ENCODE assay signal across 1 cellular context in the genomic region with DNA sequence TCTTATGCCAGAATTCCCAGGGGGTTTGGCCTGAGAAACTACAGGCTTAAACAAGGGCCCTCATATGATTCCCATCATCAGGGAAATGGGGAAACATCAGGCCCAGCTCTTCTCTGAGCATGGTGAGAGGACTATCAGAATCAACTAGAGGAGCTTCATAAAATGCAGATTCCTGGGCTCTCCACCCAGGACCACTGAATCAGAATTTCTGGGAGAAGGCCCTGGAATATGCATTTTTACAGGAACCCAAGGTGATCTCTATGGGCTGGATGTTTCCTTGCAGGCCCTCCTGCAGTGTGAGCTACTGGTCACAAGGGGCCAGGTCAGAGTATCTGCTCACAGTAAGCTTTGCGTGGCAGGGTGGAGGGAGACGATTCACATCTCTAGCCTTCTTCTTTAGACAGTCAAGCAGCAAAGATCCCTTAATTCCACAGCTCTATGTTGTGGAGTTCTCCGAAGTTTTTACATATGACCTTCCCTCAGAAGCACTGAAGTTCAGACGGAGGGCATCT.
TF ChIP-seq lines count a peak whose summit lies in the region.

No MANE protein-coding gene starts in this region.

TF ChIP-seq in HepG2, 621 proteins besides CTCF, POLR2A, EP300 and RAD21:
- TF ChIP-seq ZNF83 (CRISPR knock-in tag; IDR thresholded peaks at IDR 0.05; ENCODE audit: borderline replicate concordance): no peak
- no peak for TF ChIP-seq FOXM1 (CRISPR knock-in tag; IDR thresholded peaks at IDR 0.05)
- TF ChIP-seq, protein P1, sequence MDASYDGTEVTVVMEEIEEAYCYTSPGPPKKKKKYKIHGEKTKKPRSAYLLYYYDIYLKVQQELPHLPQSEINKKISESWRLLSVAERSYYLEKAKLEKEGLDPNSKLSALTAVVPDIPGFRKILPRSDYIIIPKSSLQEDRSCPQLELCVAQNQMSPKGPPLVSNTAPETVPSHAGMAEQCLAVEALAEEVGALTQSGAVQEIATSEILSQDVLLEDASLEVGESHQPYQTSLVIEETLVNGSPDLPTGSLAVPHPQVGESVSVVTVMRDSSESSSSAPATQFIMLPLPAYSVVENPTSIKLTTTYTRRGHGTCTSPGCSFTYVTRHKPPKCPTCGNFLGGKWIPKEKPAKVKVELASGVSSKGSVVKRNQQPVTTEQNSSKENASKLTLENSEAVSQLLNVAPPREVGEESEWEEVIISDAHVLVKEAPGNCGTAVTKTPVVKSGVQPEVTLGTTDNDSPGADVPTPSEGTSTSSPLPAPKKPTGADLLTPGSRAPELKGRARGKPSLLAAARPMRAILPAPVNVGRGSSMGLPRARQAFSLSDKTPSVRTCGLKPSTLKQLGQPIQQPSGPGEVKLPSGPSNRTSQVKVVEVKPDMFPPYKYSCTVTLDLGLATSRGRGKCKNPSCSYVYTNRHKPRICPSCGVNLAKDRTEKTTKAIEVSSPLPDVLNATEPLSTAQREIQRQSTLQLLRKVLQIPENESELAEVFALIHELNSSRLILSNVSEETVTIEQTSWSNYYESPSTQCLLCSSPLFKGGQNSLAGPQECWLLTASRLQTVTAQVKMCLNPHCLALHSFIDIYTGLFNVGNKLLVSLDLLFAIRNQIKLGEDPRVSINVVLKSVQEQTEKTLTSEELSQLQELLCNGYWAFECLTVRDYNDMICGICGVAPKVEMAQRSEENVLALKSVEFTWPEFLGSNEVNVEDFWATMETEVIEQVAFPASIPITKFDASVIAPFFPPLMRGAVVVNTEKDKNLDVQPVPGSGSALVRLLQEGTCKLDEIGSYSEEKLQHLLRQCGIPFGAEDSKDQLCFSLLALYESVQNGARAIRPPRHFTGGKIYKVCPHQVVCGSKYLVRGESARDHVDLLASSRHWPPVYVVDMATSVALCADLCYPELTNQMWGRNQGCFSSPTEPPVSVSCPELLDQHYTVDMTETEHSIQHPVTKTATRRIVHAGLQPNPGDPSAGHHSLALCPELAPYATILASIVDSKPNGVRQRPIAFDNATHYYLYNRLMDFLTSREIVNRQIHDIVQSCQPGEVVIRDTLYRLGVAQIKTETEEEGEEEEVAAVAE (CRISPR knock-in tag; IDR thresholded peaks at IDR 0.05; ENCODE audit: borderline replicate concordance): no peak
